In the genomic region with DNA sequence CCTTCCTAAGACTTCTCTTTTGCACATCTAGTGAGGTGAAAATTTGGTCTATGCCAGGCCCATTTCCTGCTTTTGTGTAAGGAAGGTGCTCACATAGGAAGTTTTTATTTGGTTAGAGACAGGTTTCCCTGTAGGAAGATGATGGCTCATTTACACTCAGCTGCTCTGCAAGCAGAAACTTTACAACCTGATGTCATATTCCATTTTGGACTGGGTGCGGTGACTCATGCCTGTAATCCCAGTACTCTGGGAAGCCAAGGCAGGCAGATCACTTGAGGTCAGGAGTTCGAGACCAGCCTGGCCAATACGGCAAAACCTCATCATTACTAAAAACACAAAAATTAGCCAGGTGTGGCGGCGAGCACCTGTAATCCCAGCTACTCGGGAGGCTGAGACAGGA, we compare ENCODE assay signal across 14 cellular contexts. TPM values are rescaled to one million over a fixed set of nuclear protein-coding genes. Genes with fewer than 3 reads are reported as not detected.
DNase-seq lines count a peak whose midpoint lies in the region; ATAC-seq and TF ChIP-seq lines count a peak whose summit lies in the region.
"Had no signal": no experiment of that assay in that cellular context is flagged by ENCODE, and none has a peak within 500 bp of the region (broad histone marks: within the 10 kb centered on the region; RNA-seq: fewer than 3 reads in every experiment).

No MANE protein-coding gene starts in this region.

- peaks cover 23% of the 10 kb centered on the region for H3K4me1 Mint-ChIP-seq in T-helper 17 cell

- no peaks in the 10 kb centered on the region for H3K27me3 Mint-ChIP-seq in T-helper 17 cell

- H3K27me3 ChIP-seq in left ventricle myocardium inferior (ENCODE audit: low read depth) (no peaks in the 10 kb centered on the region), foreskin keratinocyte (no peaks in the 10 kb centered on the region), BE2C (no peaks in the 10 kb centered on the region), aorta (ENCODE audit: control insufficient read depth in 1 of 2, insufficient read depth in 2 of 2, low read length in 1 of 2) (no peaks in the 10 kb centered on the region)

- 95% methylated on average over 6 of the region's 6 CpGs for WGBS in aorta, 2 donors

- ATAC-seq in Right ventricle myocardium inferior (no peak), T-helper 17 cell (no peak), foreskin keratinocyte (peak; percentile 57), aorta (ENCODE audit: low FRiP score) (no peak), GM18867 (IDR thresholded peaks at IDR 0.05; ENCODE audit: unreplicated experiment) (no peak)

- no peak overlapping the region for H3K4me3 ChIP-seq in left ventricle myocardium inferior
- no peak overlapping the region for H3K4me3 ChIP-seq in BE2C (ENCODE audit: low read depth, low read length)
- no peak overlapping the region for H3K4me3 ChIP-seq in aorta (ENCODE audit: low read length in 2 of 2)
- H3K4me3 ChIP-seq: GM23338 had no signal

- H3K4me1 ChIP-seq in left ventricle myocardium inferior = peaks cover 33% of the 10 kb centered on the region
- H3K4me1 ChIP-seq in foreskin keratinocyte = peaks cover 10% of the 10 kb centered on the region
- H3K4me1 ChIP-seq in BE2C = peaks cover 11% of the 10 kb centered on the region
- H3K4me1 ChIP-seq in aorta (ENCODE audit: control insufficient read depth in 1 of 2, insufficient read depth in 2 of 2, low read length in 2 of 2) = no peaks in the 10 kb centered on the region

- no peak overlapping the region for H3K4me3 Mint-ChIP-seq in T-helper 17 cell
- H3K4me3 Mint-ChIP-seq: GM23338, mesothelial cell of epicardium had no signal

- TF ChIP-seq CTCF in left ventricle myocardium inferior (IDR thresholded peaks at IDR 0.05; ENCODE audit: borderline replicate concordance) = no peak
- no peak for TF ChIP-seq CTCF in foreskin keratinocyte (conservative IDR thresholded peaks at IDR 0.05)
- TF ChIP-seq CTCF in BE2C (IDR thresholded peaks at IDR 0.05; ENCODE audit: low read depth, low read length) = no peak

- H3K36me3 ChIP-seq in left ventricle myocardium inferior (peaks cover 18% of the 10 kb centered on the region), BE2C (no peaks in the 10 kb centered on the region), aorta (ENCODE audit: control insufficient read depth in 1 of 2, insufficient read depth in 2 of 2, low read length in 1 of 2) (no peaks in the 10 kb centered on the region)

- intact Hi-C loops in left ventricle myocardium inferior (cut with micrococcal nuclease) = no loop called here
- intact Hi-C loops in Right ventricle myocardium inferior (cut with DNase I) = no loop called here
- intact Hi-C loops in aorta (cut with DNase I) = no loop called here

- peaks cover 3% of the 10 kb centered on the region for H3K36me3 Mint-ChIP-seq in T-helper 17 cell (ENCODE audit: low read depth)
- H3K36me3 Mint-ChIP-seq: mesothelial cell of epicardium had no signal

- DNase-seq in left ventricle myocardium inferior (no peak), Right ventricle myocardium inferior (ENCODE audit: missing footprints) (no peak), T-helper 17 cell (no peak), foreskin keratinocyte (peak; percentile 30 to 48), NCI-H2171 treated with DMSO at 0.1 percent for 48 hours (lab: John Stamatoyannopoulos, UW) (no peak), BE2C (no peak), aorta (no peak)
- DNase-seq: activated effector memory CD4-positive, alpha-beta T cell treated with anti-CD3 and anti-CD28 coated beads, Interleukin-2, amount 50 U/mL, for 16 hours; NCI-H1048; NCI-H446 treated with DMSO at 0.1 percent for 48 hours; stimulated activated CD4-positive, alpha-beta T cell treated with anti-CD3 and anti-CD28 coated beads, Interleukin-1b, Interleukin-23, amount 100 ng/mL, for 48 hours had no signal

- H3K9me3 ChIP-seq in left ventricle myocardium inferior (replicated peaks) (no peaks in the 10 kb centered on the region), T-helper 17 cell (ENCODE audit: control insufficient read depth, low read length, poor library complexity, severe bottlenecking) (no peaks in the 10 kb centered on the region), BE2C (no peaks in the 10 kb centered on the region), aorta (ENCODE audit: control insufficient read depth, low read length) (no peaks in the 10 kb centered on the region)

- peak overlapping the region; percentile 32 for H3K27ac Mint-ChIP-seq in T-helper 17 cell
- H3K27ac Mint-ChIP-seq: GM23338 had no signal

- H3K27ac ChIP-seq in left ventricle myocardium inferior (replicated peaks) (peak overlapping the region; percentile 59), foreskin keratinocyte (no peak overlapping the region), aorta (ENCODE audit: low read depth in 1 of 2, low read length in 2 of 2) (no peak overlapping the region)

RNA-seq across cellular contexts. Expression of a gene that starts 35.8 kb away (rescaled TPM):
- 5.4 TPM for total RNA-seq in left ventricle myocardium inferior
- 6.2 TPM for total RNA-seq in Right ventricle myocardium inferior
- total RNA-seq in T-helper 17 cell = 10 to 100 TPM; 16.4 to 21.2 TPM
- total RNA-seq in foreskin keratinocyte = 6.1 and 6.5 TPM in 2 replicates
- polyA plus RNA-seq in foreskin keratinocyte = 2.4 and 2.7 TPM in 2 replicates
- 0.08 TPM for polyA plus RNA-seq in BE2C (2012; ENCODE audit: insufficient read depth, insufficient read length, low read depth)
- 10 to 100 TPM in 1 of 2 donors, 1 to 10 TPM in 1; 8.1 to 26.1 TPM for total RNA-seq in aorta
- 1 to 10 TPM; 1.1 to 3.4 TPM for polyA plus RNA-seq in aorta

RNA-seq across cellular contexts. Expression of a gene that starts 41.6 kb away (rescaled TPM):
- total RNA-seq in left ventricle myocardium inferior (3.7 TPM), Right ventricle myocardium inferior (3.1 TPM), T-helper 17 cell (100 to 1,000 TPM; 191 to 201 TPM), foreskin keratinocyte (21.9 and 22.4 TPM in 2 replicates), aorta (10 to 100 TPM; 19.2 to 20.3 TPM)
- polyA plus RNA-seq in foreskin keratinocyte (8.3 and 10.6 TPM in 2 replicates), aorta (1 to 10 TPM; 5.6 to 9.7 TPM)
- polyA plus RNA-seq in BE2C (2012; ENCODE audit: insufficient read depth, insufficient read length, low read depth) = 2.8 TPM

Comparison
In these comparisons a context has a peak if more than half of its experiments do, and no peak if none do; other contexts are left out.
1. DNase-seq: peak in foreskin keratinocyte (2 of 2); none in left ventricle myocardium inferior (single experiment), Right ventricle myocardium inferior (single experiment), T-helper 17 cell (0 of 3), NCI-H2171 treated with DMSO at 0.1 percent for 48 hours (single experiment), BE2C (single experiment) and aorta (0 of 2).